11 cellular contexts compared by ENCODE assay signal in the genomic region with DNA sequence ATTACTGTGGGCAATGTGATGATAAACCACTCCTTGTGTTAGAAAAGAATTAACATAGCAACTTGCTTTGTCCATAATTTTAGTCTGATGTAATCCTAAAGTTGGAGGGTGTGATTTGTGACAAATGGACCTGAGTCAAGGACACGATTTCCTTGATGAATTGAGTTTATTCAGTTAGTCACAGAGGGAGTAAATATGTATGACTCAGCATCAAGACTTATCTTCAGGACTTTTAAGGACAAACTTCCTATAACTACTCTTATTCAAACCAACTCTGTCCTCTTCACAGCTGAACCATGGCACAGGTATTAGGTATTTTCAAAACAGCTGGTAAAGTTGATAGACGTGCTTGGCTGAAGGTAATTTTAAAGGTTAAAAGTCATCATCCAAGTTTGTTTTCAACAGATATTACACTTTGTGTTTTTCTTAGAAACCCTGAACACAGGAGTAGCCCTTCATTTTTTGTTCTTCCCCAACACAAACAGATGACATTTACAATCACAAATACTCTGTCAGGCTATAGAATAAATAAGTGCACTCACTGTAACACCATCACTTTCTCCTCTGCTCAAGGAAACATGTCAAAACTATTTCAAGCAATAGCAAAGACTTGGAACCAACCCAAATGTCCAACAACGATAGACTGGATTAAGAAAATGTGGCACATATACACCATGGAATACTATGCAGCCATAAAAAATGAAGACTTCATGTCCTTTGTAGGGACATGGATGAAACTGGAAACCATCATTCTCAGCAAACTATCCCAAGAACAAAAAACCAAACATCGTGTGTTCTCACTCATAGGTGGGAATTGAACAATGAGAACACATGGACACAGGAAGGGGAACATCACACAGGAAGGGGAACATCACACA. TPM values are rescaled to one million over a fixed set of nuclear protein-coding genes. Genes with fewer than 3 reads are reported as not detected.
A peak's percentile ranks its signal among the peaks of the same experiment; 100 is the strongest.
DNase-seq lines count a peak whose midpoint lies in the region; TF ChIP-seq lines count a peak whose summit lies in the region.
"Had no signal": no experiment of that assay in that cellular context is flagged by ENCODE, and none has a peak within 500 bp of the region (broad histone marks: within the 10 kb centered on the region; RNA-seq: fewer than 3 reads in every experiment).

No MANE protein-coding gene starts in this region.

- peaks cover 71% of the 10 kb centered on the region for H3K79me2 ChIP-seq in osteoblast (ENCODE audit: insufficient read depth, low read length)

- no peaks in the 10 kb centered on the region for H3K36me3 ChIP-seq in esophagus squamous epithelium
- no peaks in the 10 kb centered on the region for H3K36me3 ChIP-seq in osteoblast (ENCODE audit: insufficient read depth, low read length)
- 0 out of 2 replicates have a peak, but pooled peaks cover 2% of the 10 kb centered on the region for H3K36me3 ChIP-seq in SJCRH30
- H3K36me3 ChIP-seq: neural progenitor cell had no signal

- H3K27ac ChIP-seq in esophagus squamous epithelium (peak overlapping the region; percentile 30 to 73 (median 60)), osteoblast (ENCODE audit: low read depth, low read length) (peak overlapping the region; percentile 69), SJCRH30 (no peak overlapping the region)
- H3K27ac ChIP-seq: neural progenitor cell had no signal

- peak; percentile 69 for DNase-seq in DMS53 treated with DMSO at 0.1 percent for 48 hours (lab: John Stamatoyannopoulos, UW; ENCODE audit: unreplicated experiment)
- peak; percentile 61 for DNase-seq in OCI-M1 (lab: John Stamatoyannopoulos, UW)
- DNase-seq in esophagus squamous epithelium (lab: John Stamatoyannopoulos, UW): no peak
- peak; percentile 66 for DNase-seq in osteoblast (ENCODE audit: insufficient read length, low spot score, missing footprints)
- no peak for DNase-seq in DMS 273 (lab: John Stamatoyannopoulos, UW; ENCODE audit: unreplicated experiment)
- no peak for DNase-seq in NCI-H187 (lab: John Stamatoyannopoulos, UW)
- DNase-seq in SJCRH30: no peak
- no peak for DNase-seq in NCI-H2227 (lab: John Stamatoyannopoulos, UW; ENCODE audit: unreplicated experiment)
- DNase-seq: effector memory CD4-positive, alpha-beta T cell; NCI-H2029 treated with DMSO at 0.1 percent for 48 hours had no signal

- H3K9me3 ChIP-seq in esophagus squamous epithelium: peaks cover 0 to 4% (median 0%) of the 10 kb centered on the region in 3 donors
- H3K9me3 ChIP-seq in osteoblast (ENCODE audit: low read depth, low read length): no peaks in the 10 kb centered on the region
- H3K9me3 ChIP-seq in SJCRH30 (replicated peaks): no peaks in the 10 kb centered on the region; the same call in none of the 2 replicates

- TF ChIP-seq CTCF in esophagus squamous epithelium (IDR thresholded peaks at IDR 0.05) (no peak), osteoblast (IDR thresholded peaks at IDR 0.05; ENCODE audit: extremely low read depth, low read depth, low read length) (no peak)

- WGBS in esophagus squamous epithelium, 2 donors: 47 to 54% methylated on average over 4 of the region's 4 CpGs

- peaks cover 0 to 15% (median 9%) of the 10 kb centered on the region in 3 donors for H3K4me1 ChIP-seq in esophagus squamous epithelium
- H3K4me1 ChIP-seq in osteoblast (ENCODE audit: insufficient read depth, low read length): peaks cover 7% of the 10 kb centered on the region
- no peaks in the 10 kb centered on the region for H3K4me1 ChIP-seq in SJCRH30
- H3K4me1 ChIP-seq: neural progenitor cell had no signal

- intact Hi-C loops in esophagus squamous epithelium (cut with DNase I): no loop called here

- H3K4me2 ChIP-seq in osteoblast (ENCODE audit: insufficient read depth, low read length): peak overlapping the region; percentile 14
- H3K4me2 ChIP-seq: neural progenitor cell had no signal

- H3K4me3 ChIP-seq in esophagus squamous epithelium (no peak overlapping the region), osteoblast (ENCODE audit: insufficient read depth, low read length) (no peak overlapping the region), SJCRH30 (no peak overlapping the region)
- H3K4me3 ChIP-seq: neural progenitor cell had no signal

- H4K20me1 ChIP-seq in osteoblast (ENCODE audit: insufficient read depth, low read length): no peaks in the 10 kb centered on the region

- no peak for TF ChIP-seq POLR2A in esophagus squamous epithelium (IDR thresholded peaks at IDR 0.05)

- H2AFZ ChIP-seq in osteoblast (ENCODE audit: low read length): no peak overlapping the region
- H2AFZ ChIP-seq: neural progenitor cell had no signal

- no peaks in the 10 kb centered on the region for H3K27me3 ChIP-seq in esophagus squamous epithelium
- no peaks in the 10 kb centered on the region for H3K27me3 ChIP-seq in osteoblast (ENCODE audit: insufficient read depth, low read length)
- H3K27me3 ChIP-seq in SJCRH30: no peaks in the 10 kb centered on the region
- H3K27me3 ChIP-seq: neural progenitor cell had no signal

RNA-seq across cellular contexts. Expression of a gene that starts 54.5 kb away (rescaled TPM):
- total RNA-seq in esophagus squamous epithelium: 10 to 100 TPM; 20.5 to 59.1 (median 42.3) TPM
- total RNA-seq in osteoblast: 34.0 and 39.2 TPM in 2 replicates
- total RNA-seq in SJCRH30 (2014; rRNA removed; shearing (Covaris generic)): 132 and 134 TPM in 2 replicates

Comparison
In these comparisons a context has a peak if more than half of its experiments do, and no peak if none do; other contexts are left out.
1. DNase-seq: peak in DMS53 treated with DMSO at 0.1 percent for 48 hours (single experiment), OCI-M1 (single experiment) and osteoblast (single experiment); none in esophagus squamous epithelium (single experiment), DMS 273 (single experiment), NCI-H187 (0 of 2), SJCRH30 (0 of 2) and NCI-H2227 (single experiment).